9 cellular contexts compared by ENCODE assay signal in the genomic region with DNA sequence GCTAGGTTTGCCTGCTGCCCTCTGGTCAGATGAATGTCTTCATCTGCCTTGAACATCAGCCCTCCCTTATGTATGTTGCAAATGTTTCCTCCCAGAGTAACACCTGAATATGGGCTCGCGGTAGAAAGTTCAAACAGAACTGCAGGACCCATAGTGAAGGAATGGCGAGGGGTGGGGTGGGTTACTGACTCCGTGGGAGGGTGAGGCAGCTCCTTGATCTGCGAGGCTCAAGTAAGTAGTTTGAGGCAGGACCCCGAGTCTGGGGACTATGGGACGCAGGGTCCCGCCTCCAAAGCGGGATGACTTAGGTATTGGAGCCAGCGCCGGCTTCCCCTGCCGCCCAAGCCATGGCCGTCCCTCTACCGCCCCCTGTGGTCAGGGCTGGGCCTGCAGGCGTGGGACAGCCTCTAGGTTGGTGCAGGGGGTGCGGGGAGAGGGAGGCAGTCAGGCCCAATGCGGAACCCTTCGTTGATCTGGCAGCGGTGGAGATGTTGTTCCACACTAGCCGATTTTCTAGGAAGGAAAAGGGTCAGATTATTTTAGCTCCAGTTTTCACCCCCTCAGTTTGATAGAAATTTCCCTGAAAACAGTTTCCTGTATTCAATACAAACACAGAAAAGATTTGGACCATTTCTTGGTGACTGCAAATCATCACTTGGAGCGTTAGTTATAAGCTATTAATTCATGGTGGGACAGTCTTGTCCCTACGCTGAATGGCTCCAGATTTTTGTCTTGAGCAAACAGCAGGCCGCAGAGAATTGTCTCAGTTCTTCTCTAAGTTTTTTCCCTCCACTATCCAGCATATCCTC.
DNase-seq lines count a peak whose midpoint lies in the region; ATAC-seq and TF ChIP-seq lines count a peak whose summit lies in the region.
"Had no signal": no experiment of that assay in that cellular context is flagged by ENCODE, and none has a peak within 500 bp of the region (broad histone marks: within the 10 kb centered on the region; RNA-seq: fewer than 3 reads in every experiment).

No MANE protein-coding gene starts in this region.

- H3K27me3 Mint-ChIP-seq in effector memory CD8-positive, alpha-beta T cell = peaks cover 6 to 40% of the 10 kb centered on the region in 2 donors
- H3K27me3 Mint-ChIP-seq in naive thymus-derived CD4-positive, alpha-beta T cell = peaks cover 0 to 6% (median 4%) of the 10 kb centered on the region in 5 donors

- H3K9me3 ChIP-seq in WERI-Rb-1 (ENCODE audit: severe bottlenecking) = no peaks in the 10 kb centered on the region
- H3K9me3 ChIP-seq in naive thymus-derived CD4-positive, alpha-beta T cell (ENCODE audit: control insufficient read depth in 2 of 3, low read length in 3 of 3) = no peaks in the 10 kb centered on the region
- no peaks in the 10 kb centered on the region for H3K9me3 ChIP-seq in aorta (ENCODE audit: control insufficient read depth, low read length)

- H3K4me1 Mint-ChIP-seq in effector memory CD8-positive, alpha-beta T cell (ENCODE audit: low read depth in 2 of 2) = no peaks in the 10 kb centered on the region
- no peaks in the 10 kb centered on the region for H3K4me1 Mint-ChIP-seq in naive thymus-derived CD4-positive, alpha-beta T cell
- H3K4me1 Mint-ChIP-seq: CD4-positive, CD25-positive, alpha-beta regulatory T cell had no signal

- no peak for ATAC-seq in effector memory CD8-positive, alpha-beta T cell (replicated peaks)
- ATAC-seq in naive thymus-derived CD4-positive, alpha-beta T cell = peak; percentile 78
- ATAC-seq in aorta (ENCODE audit: low FRiP score) = peak; percentile 87
- ATAC-seq in GM21825 (IDR thresholded peaks at IDR 0.05; ENCODE audit: unreplicated experiment) = no peak

- peak; percentile 60 for TF ChIP-seq CTCF in WERI-Rb-1 (IDR thresholded peaks at IDR 0.05; ENCODE audit: low read depth, low read length)

- no peak overlapping the region for H3K4me3 Mint-ChIP-seq in effector memory CD8-positive, alpha-beta T cell
- H3K4me3 Mint-ChIP-seq in naive thymus-derived CD4-positive, alpha-beta T cell = no peak overlapping the region
- H3K4me3 Mint-ChIP-seq: CD4-positive, CD25-positive, alpha-beta regulatory T cell had no signal

- CTCF ChIA-PET in naive thymus-derived CD4-positive, alpha-beta T cell (lab: Charles Lee) = interaction anchor here (0.8 kb wide), 1 partner anchor 12 kb away, joined by 3 read pairs; no protein-coding TSS in a partner anchor

- H3K36me3 ChIP-seq in WERI-Rb-1 = peaks cover 22% of the 10 kb centered on the region
- H3K36me3 ChIP-seq in naive thymus-derived CD4-positive, alpha-beta T cell (ENCODE audit: control insufficient read depth in 2 of 3, insufficient read depth in 3 of 3, low read length in 3 of 3) = no peaks in the 10 kb centered on the region
- H3K36me3 ChIP-seq in aorta (ENCODE audit: control insufficient read depth in 1 of 2, insufficient read depth in 2 of 2, low read length in 1 of 2) = no peaks in the 10 kb centered on the region

- intact Hi-C loops in naive thymus-derived CD4-positive, alpha-beta T cell (cut with micrococcal nuclease) = no loop called here
- intact Hi-C loops in aorta (cut with DNase I) = no loop called here

- H3K4me3 ChIP-seq in WERI-Rb-1 (ENCODE audit: low read depth, low read length) = no peak overlapping the region
- H3K4me3 ChIP-seq in naive thymus-derived CD4-positive, alpha-beta T cell (ENCODE audit: low read length) = no peak overlapping the region
- H3K4me3 ChIP-seq in aorta (ENCODE audit: low read length in 2 of 2) = no peak overlapping the region

- H3K27ac Mint-ChIP-seq in effector memory CD8-positive, alpha-beta T cell = no peak overlapping the region
- H3K27ac Mint-ChIP-seq in naive thymus-derived CD4-positive, alpha-beta T cell = no peak overlapping the region
- H3K27ac Mint-ChIP-seq: CD4-positive, CD25-positive, alpha-beta regulatory T cell had no signal

- H3K27me3 ChIP-seq in WERI-Rb-1 (ENCODE audit: insufficient read depth, low read depth, severe bottlenecking) (no peaks in the 10 kb centered on the region), aorta (ENCODE audit: control insufficient read depth in 1 of 2, insufficient read depth in 2 of 2, low read length in 1 of 2) (no peaks in the 10 kb centered on the region)
- no peaks in the 10 kb centered on the region for H3K27me3 ChIP-seq in naive thymus-derived CD4-positive, alpha-beta T cell (ENCODE audit: control insufficient read depth in 2 of 2, insufficient read depth in 2 of 2, low read length in 2 of 2)

- WGBS in aorta, 2 donors = 75 to 78% methylated on average over 23 of the region's 23 CpGs

- peak; percentile 59 for DNase-seq in activated CD4-positive, CD25-positive, alpha-beta regulatory T cell treated with anti-CD3 and anti-CD28 coated beads, Interleukin-2, amount 50 U/mL, for 72 hours
- DNase-seq in activated CD4-positive, CD25-positive, alpha-beta regulatory T cell (lab: John Stamatoyannopoulos, UW) = no peak
- DNase-seq in WERI-Rb-1 (peak; percentile 40), aorta (peak in 1 of 2 donors; percentile 89), NCI-H2227 (lab: John Stamatoyannopoulos, UW; ENCODE audit: unreplicated experiment) (no peak)
- DNase-seq in effector memory CD8-positive, alpha-beta T cell = peak; percentile 34 to 45 (median 38)
- peak in 7 of 9 donors; percentile 10 to 70 (median 18) for DNase-seq in naive thymus-derived CD4-positive, alpha-beta T cell

- no peaks in the 10 kb centered on the region for H3K4me1 ChIP-seq in naive thymus-derived CD4-positive, alpha-beta T cell (ENCODE audit: control insufficient read depth in 2 of 2, insufficient read depth in 2 of 2, low read length in 2 of 2)
- H3K4me1 ChIP-seq in aorta (ENCODE audit: control insufficient read depth in 1 of 2, insufficient read depth in 2 of 2, low read length in 2 of 2) = no peaks in the 10 kb centered on the region

- H3K9me3 Mint-ChIP-seq in effector memory CD8-positive, alpha-beta T cell = no peaks in the 10 kb centered on the region
- no peaks in the 10 kb centered on the region for H3K9me3 Mint-ChIP-seq in naive thymus-derived CD4-positive, alpha-beta T cell
- H3K9me3 Mint-ChIP-seq: CD4-positive, CD25-positive, alpha-beta regulatory T cell had no signal

- peaks cover 3% of the 10 kb centered on the region for H3K36me3 Mint-ChIP-seq in effector memory CD8-positive, alpha-beta T cell (ENCODE audit: insufficient read depth)
- H3K36me3 Mint-ChIP-seq in naive thymus-derived CD4-positive, alpha-beta T cell = no peaks in the 10 kb centered on the region
- H3K36me3 Mint-ChIP-seq: CD4-positive, CD25-positive, alpha-beta regulatory T cell had no signal

- no peak overlapping the region for H3K27ac ChIP-seq in WERI-Rb-1
- H3K27ac ChIP-seq in naive thymus-derived CD4-positive, alpha-beta T cell (ENCODE audit: low read depth, low read length) = no peak overlapping the region
- no peak overlapping the region for H3K27ac ChIP-seq in aorta (ENCODE audit: low read depth in 1 of 2, low read length in 2 of 2)

- POLR2A ChIA-PET in naive thymus-derived CD4-positive, alpha-beta T cell (lab: Charles Lee) = no interaction called here

Comparison
In these comparisons a context has a peak if more than half of its experiments do, and no peak if none do; other contexts are left out.
1. DNase-seq: peak in activated CD4-positive, CD25-positive, alpha-beta regulatory T cell treated with anti-CD3 and anti-CD28 coated beads, Interleukin-2, amount 50 U/mL, for 72 hours (single experiment), WERI-Rb-1 (single experiment), effector memory CD8-positive, alpha-beta T cell (3 of 3) and naive thymus-derived CD4-positive, alpha-beta T cell (7 of 9); none in activated CD4-positive, CD25-positive, alpha-beta regulatory T cell (0 of 4) and NCI-H2227 (single experiment).
2. ATAC-seq: peak in naive thymus-derived CD4-positive, alpha-beta T cell (single experiment) and aorta (single experiment); none in effector memory CD8-positive, alpha-beta T cell (single experiment) and GM21825 (single experiment).